8 cellular contexts compared by ENCODE assay signal in the genomic region with DNA sequence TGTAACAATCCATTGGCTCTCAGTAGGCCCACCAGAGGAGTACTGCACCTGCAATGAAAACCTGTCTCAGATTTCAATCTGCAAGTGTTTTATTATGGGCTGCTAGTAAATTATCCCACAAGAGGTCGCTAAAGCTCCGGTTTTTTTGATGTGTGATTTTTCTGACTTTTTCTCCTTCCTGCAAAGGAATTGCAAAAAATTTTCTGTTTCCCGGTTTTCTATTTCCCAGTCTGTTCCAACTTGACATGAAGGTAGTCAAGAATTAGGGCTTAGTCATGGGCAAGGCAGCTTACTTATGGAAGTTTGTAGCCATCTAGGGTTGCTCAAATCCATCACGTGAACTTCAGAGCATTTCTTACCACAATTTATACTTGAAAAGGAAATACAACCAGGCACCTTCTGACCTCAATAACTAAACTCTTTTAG. TPM values are rescaled to one million over a fixed set of nuclear protein-coding genes. Genes with fewer than 3 reads are reported as not detected.
DNase-seq lines count a peak whose midpoint lies in the region; TF ChIP-seq lines count a peak whose summit lies in the region.

No MANE protein-coding gene starts in this region.

- WGBS in stomach, 5 donors, result 6 to 11% (median 10%) methylated on average over 4 of the region's 4 CpGs

- H3K9me3 ChIP-seq in stomach, result no peaks in the 10 kb centered on the region

- H3K27me3 ChIP-seq in stomach, result no peaks in the 10 kb centered on the region

- TF ChIP-seq POLR2A in stomach (IDR thresholded peaks at IDR 0.05), result no peak

- no peak overlapping the region for H3K27ac ChIP-seq in stomach

- no peaks in the 10 kb centered on the region for H3K36me3 ChIP-seq in stomach

- H3K4me1 ChIP-seq in stomach, result peaks cover 0 to 16% (median 6%) of the 10 kb centered on the region in 4 donors

- no peak overlapping the region for H3K4me3 ChIP-seq in stomach

- peak; percentile 51 for DNase-seq in COLO829 (ENCODE audit: low spot score)
- DNase-seq in GM19240 (ENCODE audit: insufficient read length, low spot score), result peak; percentile 8
- peak; percentile 93 for DNase-seq in NCI-H226
- peak; percentile 96 for DNase-seq in amniotic epithelial cell (ENCODE audit: low read depth)
- peak; percentile 67 for DNase-seq in iPS-NIHi7 (ENCODE audit: extremely low spot score)
- DNase-seq in stomach, result no peak
- DNase-seq in stimulated activated CD4-positive, alpha-beta T cell treated with anti-CD3 and anti-CD28 coated beads, Interleukin-4, amount 100 ng/mL, for 24 hours, result no peak
- no peak for DNase-seq in posterior vena cava (ENCODE audit: low spot score)

- peak in 5 of 7 experiments; percentile 52 to 68 (median 66) for TF ChIP-seq CTCF in stomach (IDR thresholded peaks at IDR 0.05)

- intact Hi-C loops in stomach (cut with DNase I; ENCODE audit: low total_unique reads), result loop anchor here (10.0 kb wide), 1 partner anchor 689 kb away; no protein-coding TSS in a partner anchor
- intact Hi-C loops in posterior vena cava (cut with DNase I), result loop anchor here (5.0 to 10.0 kb wide), 2 partner anchors 689 to 691 kb away; no protein-coding TSS in a partner anchor

- TF ChIP-seq EP300 in stomach (IDR thresholded peaks at IDR 0.05), result no peak

RNA-seq across cellular contexts. Expression of gene AHI1, which starts 38.5 kb away (rescaled TPM):
- total RNA-seq in stomach (10 to 100 TPM; 36.5 to 89.9 (median 71.3) TPM), posterior vena cava (10 to 100 TPM; 32.0 to 41.2 TPM)
- polyA plus RNA-seq in stomach, result 10 to 100 TPM in 1 of 3 donors, 1 to 10 TPM in 2; 3.7 to 10.3 (median 5.2) TPM

Comparison
In these comparisons a context has a peak if more than half of its experiments do, and no peak if none do; other contexts are left out.
1. DNase-seq: peak in COLO829 (single experiment), GM19240 (single experiment), NCI-H226 (single experiment), amniotic epithelial cell (single experiment) and iPS-NIHi7 (single experiment); none in stomach (single experiment), stimulated activated CD4-positive, alpha-beta T cell treated with anti-CD3 and anti-CD28 coated beads, Interleukin-4, amount 100 ng/mL, for 24 hours (single experiment) and posterior vena cava (single experiment).